Comparison of ENCODE assay signal across 1 cellular context in genomic region chr16:30378236-30379164, GRCh38.
TF ChIP-seq lines count a peak whose summit lies in the region.

No MANE protein-coding gene starts in this region.

TF ChIP-seq in HepG2, 621 proteins besides CTCF, POLR2A, EP300 and RAD21 (continues in another document):
- peak; percentile 86 for TF ChIP-seq MYC (CRISPR knock-in tag; IDR thresholded peaks at IDR 0.05; ENCODE audit: borderline replicate concordance)
- TF ChIP-seq NR1H2 (CRISPR knock-in tag; IDR thresholded peaks at IDR 0.05; ENCODE audit: borderline replicate concordance, low read depth), result peak; percentile 73; the same call in 1 of the 2 replicates
- TF ChIP-seq GZF1 (CRISPR knock-in tag; IDR thresholded peaks at IDR 0.05), result peak; percentile 87
- TF ChIP-seq MXI1 (IDR thresholded peaks at IDR 0.05; ENCODE audit: borderline replicate concordance, low read depth, low read length), result peak; percentile 52; the same call in 1 of the 3 replicates
- peak; percentile 42 for TF ChIP-seq NCOA2 (CRISPR knock-in tag; IDR thresholded peaks at IDR 0.05)
- TF ChIP-seq BRCA1 (CRISPR knock-in tag; IDR thresholded peaks at IDR 0.05), result 0 out of 2 replicates have a peak, but pooled peaks have one; percentile 48
- TF ChIP-seq ZFP37 (CRISPR knock-in tag; IDR thresholded peaks at IDR 0.05; ENCODE audit: borderline replicate concordance), result no peak
- TF ChIP-seq ZMAT5 (CRISPR knock-in tag; IDR thresholded peaks at IDR 0.05; ENCODE audit: borderline replicate concordance, low read depth), result no peak
- TF ChIP-seq HDAC1 (CRISPR knock-in tag; IDR thresholded peaks at IDR 0.05), result peak; percentile 76; the same call in 1 of the 2 replicates
- TF ChIP-seq KDM2A (CRISPR knock-in tag; IDR thresholded peaks at IDR 0.05; ENCODE audit: borderline replicate concordance, low read depth), result peak; percentile 59; the same call in 1 of the 2 replicates
- TF ChIP-seq FOXP1 (IDR thresholded peaks at IDR 0.05), result no peak
- TF ChIP-seq FOXP1 (CRISPR knock-in tag; IDR thresholded peaks at IDR 0.05), result peak; percentile 9; the same call in 1 of the 2 replicates
- TF ChIP-seq ATF7-NPFF (CRISPR knock-in tag; IDR thresholded peaks at IDR 0.05; ENCODE audit: low read depth), result peak; percentile 53
- peak; percentile 69 for TF ChIP-seq GATAD1 (CRISPR knock-in tag; IDR thresholded peaks at IDR 0.05)
- peak; percentile 87; the same call in 1 of the 2 replicates for TF ChIP-seq ZNF704 (CRISPR knock-in tag; IDR thresholded peaks at IDR 0.05; ENCODE audit: borderline replicate concordance)
- no peak for TF ChIP-seq SP1 (IDR thresholded peaks at IDR 0.05)
- peak; percentile 89 for TF ChIP-seq SP1 (CRISPR knock-in tag; IDR thresholded peaks at IDR 0.05)
- TF ChIP-seq ZNF841 (CRISPR knock-in tag; IDR thresholded peaks at IDR 0.05; ENCODE audit: borderline replicate concordance), result no peak
- TF ChIP-seq ZNF121 (CRISPR knock-in tag; IDR thresholded peaks at IDR 0.05), result peak; percentile 59; the same call in 1 of the 2 replicates
- TF ChIP-seq ZNF136 (CRISPR knock-in tag; IDR thresholded peaks at IDR 0.05; ENCODE audit: low read depth), result no peak; the same call in 1 of the 2 replicates
- peak; percentile 87 for TF ChIP-seq ZKSCAN5 (CRISPR knock-in tag; IDR thresholded peaks at IDR 0.05)
- TF ChIP-seq ZBTB42 (CRISPR knock-in tag; IDR thresholded peaks at IDR 0.05), result peak; percentile 78
- TF ChIP-seq CSRNP1 (CRISPR knock-in tag; IDR thresholded peaks at IDR 0.05), result peak; percentile 82; the same call in 1 of the 2 replicates
- 0 out of 2 replicates have a peak, but pooled peaks have one; percentile 35 for TF ChIP-seq BCL6 (CRISPR knock-in tag; IDR thresholded peaks at IDR 0.05)
- no peak; the same call in 1 of the 2 replicates for TF ChIP-seq HES4 (CRISPR knock-in tag; IDR thresholded peaks at IDR 0.05; ENCODE audit: borderline replicate concordance)
- TF ChIP-seq MXD1 (CRISPR knock-in tag; IDR thresholded peaks at IDR 0.05), result peak; percentile 88; the same call in 1 of the 2 replicates
- peak; percentile 41; the same call in 1 of the 2 replicates for TF ChIP-seq MED1 (CRISPR knock-in tag; IDR thresholded peaks at IDR 0.05)
- no peak for TF ChIP-seq EZH2 (conservative IDR thresholded peaks at IDR 0.05; ENCODE audit: low read depth, low read length)
- TF ChIP-seq IRX3 (CRISPR knock-in tag; IDR thresholded peaks at IDR 0.05; ENCODE audit: borderline replicate concordance, low read depth), result no peak
- no peak for TF ChIP-seq MATR3 (CRISPR knock-in tag; IDR thresholded peaks at IDR 0.05)
- TF ChIP-seq PITX1 (CRISPR knock-in tag; IDR thresholded peaks at IDR 0.05), result peak; percentile 47
- TF ChIP-seq HNRNPL (IDR thresholded peaks at IDR 0.05; ENCODE audit: low read depth, low read length), result 0 out of 2 replicates have a peak, but pooled peaks have one; percentile 44
- TF ChIP-seq PRPF4 (IDR thresholded peaks at IDR 0.05; ENCODE audit: low read depth, low read length, poor library complexity, severe bottlenecking), result no peak
- no peak for TF ChIP-seq HHEX (CRISPR knock-in tag; IDR thresholded peaks at IDR 0.05)
- TF ChIP-seq POGZ (CRISPR knock-in tag; IDR thresholded peaks at IDR 0.05), result peak; percentile 58; the same call in 1 of the 2 replicates
- TF ChIP-seq ZNF251 (CRISPR knock-in tag; IDR thresholded peaks at IDR 0.05), result peak; percentile 93; the same call in 1 of the 2 replicates
- TF ChIP-seq CERS6 (CRISPR knock-in tag; IDR thresholded peaks at IDR 0.05), result no peak
- peak; percentile 76 for TF ChIP-seq MIER2 (CRISPR knock-in tag; IDR thresholded peaks at IDR 0.05)
- peak; percentile 84 for TF ChIP-seq TFDP1 (CRISPR knock-in tag; IDR thresholded peaks at IDR 0.05; ENCODE audit: borderline replicate concordance)
- TF ChIP-seq ZMAT3 (CRISPR knock-in tag; conservative IDR thresholded peaks at IDR 0.05), result peak; percentile 85
- TF ChIP-seq ZMYM4 (CRISPR knock-in tag; IDR thresholded peaks at IDR 0.05), result peak; percentile 68; the same call in 1 of the 2 replicates
- peak; percentile 57; the same call in 1 of the 2 replicates for TF ChIP-seq ZNF569 (CRISPR knock-in tag; IDR thresholded peaks at IDR 0.05; ENCODE audit: borderline replicate concordance)
- peak; percentile 72; the same call in 1 of the 2 replicates for TF ChIP-seq ZSCAN29 (CRISPR knock-in tag; conservative IDR thresholded peaks at IDR 0.05)
- TF ChIP-seq ZBED4 (CRISPR knock-in tag; IDR thresholded peaks at IDR 0.05; ENCODE audit: borderline replicate concordance), result peak; percentile 87
- no peak for TF ChIP-seq RAD51 (IDR thresholded peaks at IDR 0.05; ENCODE audit: borderline replicate concordance)
- TF ChIP-seq RBAK (CRISPR knock-in tag; IDR thresholded peaks at IDR 0.05), result peak; percentile 65; the same call in 1 of the 2 replicates
- no peak for TF ChIP-seq CBX2 (IDR thresholded peaks at IDR 0.05; ENCODE audit: low read depth, low read length)
- no peak for TF ChIP-seq CBX2 (CRISPR knock-in tag; IDR thresholded peaks at IDR 0.05; ENCODE audit: low read depth)
- peak; percentile 65 for TF ChIP-seq HIVEP1 (CRISPR knock-in tag; IDR thresholded peaks at IDR 0.05)
- no peak for TF ChIP-seq FUBP1 (CRISPR knock-in tag; IDR thresholded peaks at IDR 0.05; ENCODE audit: borderline replicate concordance)
- TF ChIP-seq ZNF292 (CRISPR knock-in tag; IDR thresholded peaks at IDR 0.05; ENCODE audit: borderline replicate concordance, low read depth), result peak; percentile 82
- TF ChIP-seq ZBTB46 (CRISPR knock-in tag; IDR thresholded peaks at IDR 0.05; ENCODE audit: borderline replicate concordance), result 0 out of 2 replicates have a peak, but pooled peaks have one; percentile 57
- TF ChIP-seq MEF2D (CRISPR knock-in tag; IDR thresholded peaks at IDR 0.05), result peak; percentile 86; the same call in 1 of the 2 replicates
- peak; percentile 8; the same call in 1 of the 2 replicates for TF ChIP-seq FOSL2 (CRISPR knock-in tag; IDR thresholded peaks at IDR 0.05)
- no peak for TF ChIP-seq ISX (CRISPR knock-in tag; conservative IDR thresholded peaks at IDR 0.05)
- TF ChIP-seq EEA1 (CRISPR knock-in tag; IDR thresholded peaks at IDR 0.05; ENCODE audit: borderline replicate concordance), result peak; percentile 33; the same call in 1 of the 2 replicates
- peak; percentile 85 for TF ChIP-seq REPIN1 (CRISPR knock-in tag; IDR thresholded peaks at IDR 0.05; ENCODE audit: borderline replicate concordance, low read depth)
- TF ChIP-seq ZNF746 (CRISPR knock-in tag; IDR thresholded peaks at IDR 0.05), result peak; percentile 99
